9 cellular contexts compared by ENCODE assay signal in genomic region chr1:154176341-154176740, GRCh38. TPM values are rescaled to one million over a fixed set of nuclear protein-coding genes. Genes with fewer than 3 reads are reported as not detected.
DNase-seq lines count a peak whose midpoint lies in the region; ATAC-seq and TF ChIP-seq lines count a peak whose summit lies in the region.
"Had no signal": no experiment of that assay in that cellular context is flagged by ENCODE, and none has a peak within 500 bp of the region (broad histone marks: within the 10 kb centered on the region; RNA-seq: fewer than 3 reads in every experiment).

No MANE protein-coding gene starts in this region.

- peaks cover 52 to 61% (median 61%) of the 10 kb centered on the region in 4 donors for H3K4me1 ChIP-seq in esophagus muscularis mucosa
- no peaks in the 10 kb centered on the region for H3K4me1 ChIP-seq in prostate gland (replicated peaks)

- no peak for TF ChIP-seq POLR2A in esophagus muscularis mucosa (IDR thresholded peaks at IDR 0.05; ENCODE audit: low read depth)
- TF ChIP-seq POLR2A in GM18505 (IDR thresholded peaks at IDR 0.05; ENCODE audit: borderline replicate concordance, extremely low read depth, insufficient read depth, insufficient read length) = no peak
- TF ChIP-seq POLR2A in prostate gland (IDR thresholded peaks at IDR 0.05) = no peak

- no peak for TF ChIP-seq EP300 in esophagus muscularis mucosa (IDR thresholded peaks at IDR 0.05)

- H3K36me3 ChIP-seq in esophagus muscularis mucosa (peaks cover 22 to 60% (median 45%) of the 10 kb centered on the region in 4 donors), prostate gland (peaks cover 0 to 4% of the 10 kb centered on the region in 2 donors)

- 28% methylated on average over 2 of the region's 2 CpGs for WGBS in esophagus muscularis mucosa
- 54% methylated on average over 2 of the region's 2 CpGs for WGBS in prostate gland

- POLR2A ChIA-PET in T-cell (lab: Charles Lee) = interaction anchor here in 1 of 2 donors (0.6 kb wide), 1 partner anchor 200 kb away, joined by 6 read pairs; no protein-coding TSS in a partner anchor

- H3K9me3 ChIP-seq in esophagus muscularis mucosa = no peaks in the 10 kb centered on the region
- H3K9me3 ChIP-seq in prostate gland = no peaks in the 10 kb centered on the region

- no peak overlapping the region for H3K4me3 Mint-ChIP-seq in Calu3 (ENCODE audit: low read depth, unreplicated experiment)
- H3K4me3 Mint-ChIP-seq in T-cell = peak overlapping the region in 1 of 3 donors; percentile 95
- H3K4me3 Mint-ChIP-seq in osteocyte (ENCODE audit: unreplicated experiment) = no peak overlapping the region

- H3K27ac ChIP-seq in esophagus muscularis mucosa (replicated peaks in 1 of 4) (peak overlapping the region in 3 of 4 donors; percentile 51 to 65 (median 62)), prostate gland (no peak overlapping the region)
- H3K27ac ChIP-seq: VCaP had no signal

- H3K36me3 Mint-ChIP-seq in Calu3 (ENCODE audit: insufficient read depth, unreplicated experiment) = peaks cover 80% of the 10 kb centered on the region
- H3K36me3 Mint-ChIP-seq in T-cell = peaks cover 45% of the 10 kb centered on the region
- H3K36me3 Mint-ChIP-seq in osteocyte (ENCODE audit: unreplicated experiment) = peaks cover 14% of the 10 kb centered on the region

- ATAC-seq in T-cell (replicated peaks in 1 of 4) (peak in 2 of 4 experiments; percentile 25 to 29), GM18505 (IDR thresholded peaks at IDR 0.05; ENCODE audit: unreplicated experiment) (no peak)

- no TSS peak for BruUV-seq in Calu3 (replicated peaks; lab: Mats Ljungman, UMichigan)

- H3K27me3 Mint-ChIP-seq in Calu3 (ENCODE audit: unreplicated experiment) (no peaks in the 10 kb centered on the region), T-cell (no peaks in the 10 kb centered on the region), osteocyte (ENCODE audit: unreplicated experiment) (no peaks in the 10 kb centered on the region)

- DNase-seq in Calu3 = peak; percentile 31
- no peak for DNase-seq in T-cell
- no peak for DNase-seq in esophagus muscularis mucosa (ENCODE audit: extremely low spot score)
- DNase-seq in osteocyte (ENCODE audit: extremely low spot score, unreplicated experiment) = no peak
- DNase-seq in stimulated activated CD4-positive, alpha-beta T cell treated with anti-CD3 and anti-CD28 coated beads, Interleukin-12 subunit alpha, Interleukin-12 subunit beta, amount 100 ng/mL, for 4 hours = no peak
- no peak for DNase-seq in activated CD4-positive, CD25-positive, alpha-beta regulatory T cell treated with anti-CD3 and anti-CD28 coated beads, Interleukin-2, amount 50 U/mL, for 72 hours
- DNase-seq in prostate gland (ENCODE audit: low spot score) = no peak

- H3K4me1 Mint-ChIP-seq in Calu3 (ENCODE audit: low read depth, unreplicated experiment) (peaks cover 49% of the 10 kb centered on the region), T-cell (peaks cover 73 to 77% (median 73%) of the 10 kb centered on the region in 3 donors), osteocyte (ENCODE audit: unreplicated experiment) (peaks cover 50% of the 10 kb centered on the region)

- H3K4me3 ChIP-seq in esophagus muscularis mucosa (no peak overlapping the region), prostate gland (no peak overlapping the region)

- H3K27me3 ChIP-seq in esophagus muscularis mucosa (no peaks in the 10 kb centered on the region), prostate gland (replicated peaks; ENCODE audit: insufficient read depth) (no peaks in the 10 kb centered on the region)

- CTCF ChIA-PET in Calu3 (lab: Charles Lee) (interaction anchor here (0.8 kb wide), 1 partner anchor 25 kb away, joined by 3 read pairs; no protein-coding TSS in a partner anchor), T-cell (lab: Charles Lee) (interaction anchor here in 1 of 2 donors (0.7 to 1.1 kb wide), 2 partner anchors 9 to 19 kb away, joined by 3 to 4 read pairs; no protein-coding TSS in a partner anchor)

- no peak for TF ChIP-seq CTCF in Calu3 (IDR thresholded peaks at IDR 0.05; ENCODE audit: unreplicated experiment)
- TF ChIP-seq CTCF in esophagus muscularis mucosa (IDR thresholded peaks at IDR 0.05) = no peak
- TF ChIP-seq CTCF in osteocyte (IDR thresholded peaks at IDR 0.05) = no peak
- TF ChIP-seq CTCF in prostate gland (IDR thresholded peaks at IDR 0.05) = no peak

- H3K9me3 Mint-ChIP-seq in Calu3 (ENCODE audit: low read depth, unreplicated experiment) (no peaks in the 10 kb centered on the region), T-cell (no peaks in the 10 kb centered on the region), osteocyte (ENCODE audit: unreplicated experiment) (no peaks in the 10 kb centered on the region)

- intact Hi-C loops in Calu3 (cut with micrococcal nuclease; ENCODE audit: unreplicated experiment) = no loop called here
- intact Hi-C loops in esophagus muscularis mucosa (cut with DNase I) = no loop called here
- intact Hi-C loops in prostate gland (cut with DNase I) = no loop called here

- H3K27ac Mint-ChIP-seq in Calu3 (ENCODE audit: unreplicated experiment) = peak overlapping the region; percentile 82
- H3K27ac Mint-ChIP-seq in T-cell = peak overlapping the region; percentile 62 to 74
- H3K27ac Mint-ChIP-seq in osteocyte (ENCODE audit: unreplicated experiment) = peak overlapping the region; percentile 75

RNA-seq across cellular contexts. Expression of gene TPM3, which starts 15.6 kb away (rescaled TPM):
- total RNA-seq in Calu3 (2022) = 564 and 582 TPM in 2 replicates
- total RNA-seq in T-cell = 100 to 1,000 TPM; 340 to 396 (median 363) TPM
- 100 to 1,000 TPM in 3 of 4 donors, 10 to 100 TPM in 1; 75.6 to 205 (median 131) TPM for total RNA-seq in esophagus muscularis mucosa
- 194 TPM in 2 replicates for total RNA-seq in osteocyte
- total RNA-seq in prostate gland = 100 to 1,000 TPM; 147 to 277 TPM

RNA-seq across cellular contexts. Expression of gene NUP210L, which starts 21.5 kb away (rescaled TPM):
- total RNA-seq in Calu3 (2022) (0.12 TPM in 1 of 2 replicates, not detected in the other), T-cell (under 1 TPM; 0.10 to 0.35 (median 0.18) TPM), esophagus muscularis mucosa (not detected), osteocyte (not detected in 2 replicates), prostate gland (1 to 10 TPM in 1 of 2 donors, under 1 TPM in 1; 0.05 to 5.7 TPM)

RNA-seq across cellular contexts. Expression of gene CFAP141, which starts 29.8 kb away (rescaled TPM):
- not detected in 2 replicates for total RNA-seq in Calu3 (2022)
- total RNA-seq in T-cell = not detected
- total RNA-seq in esophagus muscularis mucosa = not detected
- not detected in 2 replicates for total RNA-seq in osteocyte
- total RNA-seq in prostate gland = not detected

RNA-seq across cellular contexts. Expression of gene UBAP2L, which starts 44.4 kb away (rescaled TPM):
- total RNA-seq in Calu3 (2022) (245 and 250 TPM in 2 replicates), T-cell (100 to 1,000 TPM; 175 to 240 (median 192) TPM), esophagus muscularis mucosa (10 to 100 TPM; 53.6 to 79.7 (median 63.4) TPM), osteocyte (224 and 236 TPM in 2 replicates), prostate gland (100 to 1,000 TPM in 1 of 2 donors, 10 to 100 TPM in 1; 51.1 to 121 TPM)

Comparison
In these comparisons a context has a peak if more than half of its experiments do, and no peak if none do; other contexts are left out.
1. H3K27ac ChIP-seq: peak in esophagus muscularis mucosa (3 of 4); none in prostate gland (0 of 2).
2. Peak in every context shown above with its lines, with median percentiles within 50 percentile points of each other: H3K27ac Mint-ChIP-seq.